8 cellular contexts compared by ENCODE assay signal in genomic region chr7:43982848-43983247, GRCh38. TPM values are rescaled to one million over a fixed set of nuclear protein-coding genes. Genes with fewer than 3 reads are reported as not detected.
"Had no signal": no experiment of that assay in that cellular context is flagged by ENCODE, and none has a peak within 500 bp of the region (broad histone marks: within the 10 kb centered on the region; RNA-seq: fewer than 3 reads in every experiment).

No MANE protein-coding gene starts in this region.

RNA-seq across cellular contexts. Expression of gene SPDYE1, which starts 14.8 kb away (rescaled TPM):
- total RNA-seq: K562, M059J, OCI-LY7, PC-3, Peyer's patch, Right ventricle myocardium inferior, RPMI7951, SJCRH30 had no signal
